Comparison of ENCODE assay signal across 2 cellular contexts in the genomic region with DNA sequence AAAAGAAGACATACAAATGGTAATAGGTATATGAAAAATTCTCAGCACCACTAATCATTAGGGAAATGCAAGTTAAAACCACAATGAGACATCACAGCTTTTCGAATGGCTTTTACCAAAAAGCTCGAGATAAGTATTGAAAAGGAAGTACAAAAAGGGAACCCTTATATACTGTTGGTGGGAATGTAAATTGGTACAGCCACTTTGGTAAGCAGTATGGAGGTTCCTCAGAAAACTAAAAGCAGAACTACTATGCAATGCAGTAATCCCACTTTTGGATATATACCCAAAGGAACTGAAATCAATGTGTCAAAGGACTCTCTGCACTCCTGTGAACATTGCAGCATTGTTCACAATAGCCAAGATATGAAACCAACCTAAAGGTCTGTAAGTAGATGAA.
TF ChIP-seq lines count a peak whose summit lies in the region.

No MANE protein-coding gene starts in this region.

TF ChIP-seq in HepG2, 621 proteins besides CTCF, POLR2A, EP300 and RAD21:
- TF ChIP-seq, protein P1, sequence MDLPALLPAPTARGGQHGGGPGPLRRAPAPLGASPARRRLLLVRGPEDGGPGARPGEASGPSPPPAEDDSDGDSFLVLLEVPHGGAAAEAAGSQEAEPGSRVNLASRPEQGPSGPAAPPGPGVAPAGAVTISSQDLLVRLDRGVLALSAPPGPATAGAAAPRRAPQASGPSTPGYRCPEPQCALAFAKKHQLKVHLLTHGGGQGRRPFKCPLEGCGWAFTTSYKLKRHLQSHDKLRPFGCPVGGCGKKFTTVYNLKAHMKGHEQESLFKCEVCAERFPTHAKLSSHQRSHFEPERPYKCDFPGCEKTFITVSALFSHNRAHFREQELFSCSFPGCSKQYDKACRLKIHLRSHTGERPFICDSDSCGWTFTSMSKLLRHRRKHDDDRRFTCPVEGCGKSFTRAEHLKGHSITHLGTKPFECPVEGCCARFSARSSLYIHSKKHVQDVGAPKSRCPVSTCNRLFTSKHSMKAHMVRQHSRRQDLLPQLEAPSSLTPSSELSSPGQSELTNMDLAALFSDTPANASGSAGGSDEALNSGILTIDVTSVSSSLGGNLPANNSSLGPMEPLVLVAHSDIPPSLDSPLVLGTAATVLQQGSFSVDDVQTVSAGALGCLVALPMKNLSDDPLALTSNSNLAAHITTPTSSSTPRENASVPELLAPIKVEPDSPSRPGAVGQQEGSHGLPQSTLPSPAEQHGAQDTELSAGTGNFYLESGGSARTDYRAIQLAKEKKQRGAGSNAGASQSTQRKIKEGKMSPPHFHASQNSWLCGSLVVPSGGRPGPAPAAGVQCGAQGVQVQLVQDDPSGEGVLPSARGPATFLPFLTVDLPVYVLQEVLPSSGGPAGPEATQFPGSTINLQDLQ (CRISPR knock-in tag; IDR thresholded peaks at IDR 0.05), result no peak
- TF ChIP-seq ZNF414 (CRISPR knock-in tag; IDR thresholded peaks at IDR 0.05) (no peak), PLSCR1 (CRISPR knock-in tag; IDR thresholded peaks at IDR 0.05; ENCODE audit: borderline replicate concordance) (no peak), JDP2 (CRISPR knock-in tag; IDR thresholded peaks at IDR 0.05; ENCODE audit: borderline replicate concordance) (no peak), ZNF816 (CRISPR knock-in tag; IDR thresholded peaks at IDR 0.05; ENCODE audit: borderline replicate concordance) (no peak), SKI (IDR thresholded peaks at IDR 0.05; ENCODE audit: partially characterized antibody) (no peak), ZNF20 (CRISPR knock-in tag; IDR thresholded peaks at IDR 0.05) (no peak), ZNF800 (CRISPR knock-in tag; IDR thresholded peaks at IDR 0.05) (no peak), ZNF737 (CRISPR knock-in tag; IDR thresholded peaks at IDR 0.05; ENCODE audit: borderline replicate concordance) (no peak)

TF ChIP-seq in GM12878, 131 proteins besides CTCF, POLR2A, EP300 and RAD21 (continued from another document):
- TF ChIP-seq, protein P2, sequence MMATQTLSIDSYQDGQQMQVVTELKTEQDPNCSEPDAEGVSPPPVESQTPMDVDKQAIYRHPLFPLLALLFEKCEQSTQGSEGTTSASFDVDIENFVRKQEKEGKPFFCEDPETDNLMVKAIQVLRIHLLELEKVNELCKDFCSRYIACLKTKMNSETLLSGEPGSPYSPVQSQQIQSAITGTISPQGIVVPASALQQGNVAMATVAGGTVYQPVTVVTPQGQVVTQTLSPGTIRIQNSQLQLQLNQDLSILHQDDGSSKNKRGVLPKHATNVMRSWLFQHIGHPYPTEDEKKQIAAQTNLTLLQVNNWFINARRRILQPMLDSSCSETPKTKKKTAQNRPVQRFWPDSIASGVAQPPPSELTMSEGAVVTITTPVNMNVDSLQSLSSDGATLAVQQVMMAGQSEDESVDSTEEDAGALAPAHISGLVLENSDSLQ (IDR thresholded peaks at IDR 0.05), result no peak
- TF ChIP-seq CBX5 (IDR thresholded peaks at IDR 0.05; ENCODE audit: low read depth) (no peak), RB1 (IDR thresholded peaks at IDR 0.05; ENCODE audit: borderline replicate concordance) (no peak), BRCA1 (IDR thresholded peaks at IDR 0.05; ENCODE audit: low read depth, low read length) (no peak), RAD51 (IDR thresholded peaks at IDR 0.05) (no peak), MTA2 (IDR thresholded peaks at IDR 0.05; ENCODE audit: low read depth) (peak; percentile 33; the same call in 1 of the 2 replicates), CBFB (IDR thresholded peaks at IDR 0.05; ENCODE audit: low read depth) (no peak), YY1 (IDR thresholded peaks at IDR 0.05; ENCODE audit: low read depth, low read length) (no peak), NR2C2 (IDR thresholded peaks at IDR 0.05; ENCODE audit: borderline replicate concordance, control insufficient read depth, insufficient read length, low read depth) (no peak), CEBPB (IDR thresholded peaks at IDR 0.05; ENCODE audit: borderline replicate concordance in 1 of 2, low read depth in 2 of 2, low read length in 2 of 2) (no peak), SREBF1 (IDR thresholded peaks at IDR 0.05; ENCODE audit: low read length) (no peak), HCFC1 (IDR thresholded peaks at IDR 0.05; ENCODE audit: low read length) (no peak), SREBF2 (IDR thresholded peaks at IDR 0.05; ENCODE audit: low read length) (no peak), ZNF384 (IDR thresholded peaks at IDR 0.05; ENCODE audit: borderline replicate concordance, low read depth, low read length) (no peak), IKZF2 (IDR thresholded peaks at IDR 0.05) (peak in 1 of 2 experiments; percentile 34; a peak in 1 of 4 replicates), CHD2 (IDR thresholded peaks at IDR 0.05; ENCODE audit: borderline replicate concordance, low read depth, low read length) (no peak), SUPT20H (IDR thresholded peaks at IDR 0.05; ENCODE audit: borderline replicate concordance, control insufficient read depth, low read depth, low read length) (no peak), SPI1 (IDR thresholded peaks at IDR 0.05; ENCODE audit: borderline replicate concordance, insufficient read depth, low read depth, low read length) (peak; percentile 24; the same call in 1 of the 2 replicates), NFYA (IDR thresholded peaks at IDR 0.05; ENCODE audit: borderline replicate concordance, low read depth, low read length) (no peak), MEF2B (IDR thresholded peaks at IDR 0.05; ENCODE audit: partially characterized antibody, poor library complexity, severe bottlenecking) (peak; percentile 56), KDM1A (IDR thresholded peaks at IDR 0.05; ENCODE audit: borderline replicate concordance) (no peak)
- TF ChIP-seq, protein P3, sequence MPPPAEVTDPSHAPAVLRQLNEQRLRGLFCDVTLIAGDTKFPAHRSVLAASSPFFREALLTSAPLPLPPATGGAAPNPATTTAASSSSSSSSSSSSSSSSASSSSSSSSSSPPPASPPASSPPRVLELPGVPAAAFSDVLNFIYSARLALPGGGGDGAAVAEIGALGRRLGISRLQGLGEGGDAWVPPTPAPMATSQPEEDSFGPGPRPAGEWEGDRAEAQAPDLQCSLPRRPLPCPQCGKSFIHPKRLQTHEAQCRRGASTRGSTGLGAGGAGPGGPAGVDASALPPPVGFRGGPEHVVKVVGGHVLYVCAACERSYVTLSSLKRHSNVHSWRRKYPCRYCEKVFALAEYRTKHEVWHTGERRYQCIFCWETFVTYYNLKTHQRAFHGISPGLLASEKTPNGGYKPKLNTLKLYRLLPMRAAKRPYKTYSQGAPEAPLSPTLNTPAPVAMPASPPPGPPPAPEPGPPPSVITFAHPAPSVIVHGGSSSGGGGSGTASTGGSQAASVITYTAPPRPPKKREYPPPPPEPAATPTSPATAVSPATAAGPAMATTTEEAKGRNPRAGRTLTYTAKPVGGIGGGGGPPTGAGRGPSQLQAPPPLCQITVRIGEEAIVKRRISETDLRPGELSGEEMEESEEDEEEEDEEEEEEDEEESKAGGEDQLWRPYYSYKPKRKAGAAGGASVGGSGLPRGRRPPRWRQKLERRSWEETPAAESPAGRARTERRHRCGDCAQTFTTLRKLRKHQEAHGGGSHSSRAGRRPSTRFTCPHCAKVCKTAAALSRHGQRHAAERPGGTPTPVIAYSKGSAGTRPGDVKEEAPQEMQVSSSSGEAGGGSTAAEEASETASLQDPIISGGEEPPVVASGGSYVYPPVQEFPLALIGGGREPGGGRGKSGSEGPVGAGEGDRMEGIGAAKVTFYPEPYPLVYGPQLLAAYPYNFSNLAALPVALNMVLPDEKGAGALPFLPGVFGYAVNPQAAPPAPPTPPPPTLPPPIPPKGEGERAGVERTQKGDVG (CRISPR knock-in tag; IDR thresholded peaks at IDR 0.05), result no peak
